In genomic region chr11:34036456-34036855, GRCh38 we compare ENCODE assay signal across 28 cellular contexts. TPM values are rescaled to one million over a fixed set of nuclear protein-coding genes. Genes with fewer than 3 reads are reported as not detected.
DNase-seq lines count a peak whose midpoint lies in the region; ATAC-seq, FAIRE-seq and TF ChIP-seq lines count a peak whose summit lies in the region.
"Had no signal": no experiment of that assay in that cellular context is flagged by ENCODE, and none has a peak within 500 bp of the region (broad histone marks: within the 10 kb centered on the region; RNA-seq: fewer than 3 reads in every experiment).

No MANE protein-coding gene starts in this region.

- no peak for TF ChIP-seq CTCF in choroid plexus epithelial cell (conservative IDR thresholded peaks at IDR 0.05; ENCODE audit: low read depth, low read length)

- no peaks in the 10 kb centered on the region for H3K27me3 ChIP-seq in small intestine (ENCODE audit: control insufficient read depth in 2 of 2, insufficient read depth in 2 of 2, low read length in 2 of 2)
- H3K27me3 ChIP-seq: SJSA1 had no signal

- H3K27ac ChIP-seq in small intestine (ENCODE audit: low read depth in 1 of 2, low read length in 1 of 2), result no peak overlapping the region
- H3K27ac ChIP-seq: KMS-11, SJSA1 had no signal

- H3K36me3 ChIP-seq in small intestine (ENCODE audit: control insufficient read depth in 2 of 2, insufficient read depth in 2 of 2, low read length in 2 of 2), result no peaks in the 10 kb centered on the region
- H3K36me3 ChIP-seq: SJSA1 had no signal

- no peaks in the 10 kb centered on the region for H3K9me3 ChIP-seq in small intestine (ENCODE audit: control insufficient read depth, low read depth)
- H3K9me3 ChIP-seq: SJSA1 had no signal

- no peaks in the 10 kb centered on the region for H3K4me1 ChIP-seq in small intestine (ENCODE audit: control insufficient read depth in 2 of 2, insufficient read depth in 1 of 2, low read depth in 1 of 2, low read length in 1 of 2)
- H3K4me1 ChIP-seq: SJSA1 had no signal

- ATAC-seq in left lobe of liver, result peak; percentile 88
- no peak for ATAC-seq in GM18909 (IDR thresholded peaks at IDR 0.05; ENCODE audit: poor library complexity, unreplicated experiment)
- ATAC-seq: GM12878, GM23338 had no signal

- WGBS in small intestine, 3 donors, result 71 to 92% (median 87%) methylated on average over 1 of the region's 1 CpG

- peak; percentile 14 for DNase-seq in M059J (ENCODE audit: low read depth)
- DNase-seq in choroid plexus epithelial cell (ENCODE audit: low read depth), result peak; percentile 57
- no peak for DNase-seq in left lobe of liver (ENCODE audit: low spot score)
- peak; percentile 34 for DNase-seq in small intestine
- no peak for DNase-seq in AML-193 (lab: John Stamatoyannopoulos, UW)
- DNase-seq in stimulated activated CD4-positive, alpha-beta T cell treated with anti-CD3 and anti-CD28 coated beads, Interleukin-2, amount 100 ng/mL, for 24 hours, result no peak
- DNase-seq: C1 segment of cervical spinal cord; CD4-positive, alpha-beta memory T cell; COR-L47; EL; GDM1; H9; IMR-90; NCI-H1092 treated with DMSO at 0.1 percent for 48 hours; NCI-H1436; NCI-H187; NCI-H2081 treated with DMSO at 0.1 percent for 48 hours; NCI-H226; NCI-H510A; NCI-H69; Right ventricle myocardium superior; RPMI8226 had no signal

- FAIRE-seq in small intestine (lab: Jason Lieb, UNC), result no peak
- FAIRE-seq: A204.1, GM12878 had no signal

- no peak overlapping the region for H3K4me3 ChIP-seq in choroid plexus epithelial cell (ENCODE audit: low read depth, low read length)
- H3K4me3 ChIP-seq in small intestine (ENCODE audit: low read depth in 1 of 2, low read length in 2 of 2), result no peak overlapping the region
- H3K4me3 ChIP-seq: GM12878, GM23338, SJSA1 had no signal

RNA-seq across cellular contexts. Expression of gene CAPRIN1, which starts 15.1 kb away (rescaled TPM):
- 172 and 283 TPM in 2 replicates for total RNA-seq in M059J (2014; rRNA removed; shearing (Covaris generic))
- total RNA-seq in left lobe of liver, result 68.6 TPM
- 100 to 1,000 TPM in 1 of 3 donors, 10 to 100 TPM in 2; 54.0 to 102 (median 66.6) TPM for polyA plus RNA-seq in small intestine

Comparison
In these comparisons a context has a peak if more than half of its experiments do, and no peak if none do; other contexts are left out.
1. DNase-seq: peak in M059J (single experiment), choroid plexus epithelial cell (single experiment) and small intestine (single experiment); none in left lobe of liver (single experiment), AML-193 (0 of 2) and stimulated activated CD4-positive, alpha-beta T cell treated with anti-CD3 and anti-CD28 coated beads, Interleukin-2, amount 100 ng/mL, for 24 hours (0 of 2).